In the genomic region with DNA sequence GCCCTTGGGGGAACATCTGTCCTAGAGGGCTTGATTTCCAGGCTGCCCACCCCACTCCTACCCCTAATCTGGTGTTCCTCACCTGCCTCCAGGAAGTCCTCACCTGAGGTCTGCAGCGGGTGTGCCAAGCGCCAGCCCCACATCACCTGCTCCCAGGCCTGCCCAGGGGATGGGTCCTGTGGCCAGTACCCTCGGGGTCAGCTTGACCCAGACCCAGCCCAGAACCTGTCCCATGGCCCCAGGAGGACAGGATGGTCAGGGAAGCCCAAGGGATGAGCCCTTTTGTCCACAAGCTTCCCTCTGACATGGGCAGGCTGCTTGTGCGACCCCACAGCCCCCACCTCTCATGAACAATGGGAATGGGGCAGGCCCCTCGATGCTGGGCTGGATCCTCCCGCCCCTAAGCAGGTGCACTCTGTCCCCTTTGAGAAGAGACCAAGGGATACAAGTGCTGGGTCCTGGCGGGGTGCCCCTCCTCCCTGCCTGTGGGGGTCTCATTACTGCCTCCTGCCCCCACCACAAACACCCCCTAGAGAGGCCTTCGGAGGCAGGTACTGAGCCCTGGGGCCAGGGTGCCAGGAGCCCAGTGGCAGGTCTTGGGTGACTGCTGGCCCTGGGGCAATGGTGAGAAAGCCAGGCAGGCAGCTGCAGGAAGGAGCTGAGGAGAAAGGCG, we compare ENCODE assay signal across 23 cellular contexts. TPM values are rescaled to one million over a fixed set of nuclear protein-coding genes. Genes with fewer than 3 reads are reported as not detected.
"Had no signal": no experiment of that assay in that cellular context is flagged by ENCODE, and none has a peak within 500 bp of the region (broad histone marks: within the 10 kb centered on the region; RNA-seq: fewer than 3 reads in every experiment).

No MANE protein-coding gene starts in this region.

- H3K27ac ChIP-seq: esophagus squamous epithelium, gastroesophageal sphincter, left lung, parathyroid adenoma, SK-N-MC, stomach, suprapubic skin, transverse colon had no signal

- H3K9me3 ChIP-seq: esophagus squamous epithelium, gastroesophageal sphincter, left lung, stomach, suprapubic skin, transverse colon had no signal

- H3K4me3 ChIP-seq: esophagus squamous epithelium, gastroesophageal sphincter, left lung, SK-N-MC, stomach, suprapubic skin, transverse colon had no signal

- H3K27me3 ChIP-seq: esophagus squamous epithelium, gastroesophageal sphincter, left lung, stomach, suprapubic skin, transverse colon had no signal

- ATAC-seq: activated T-cell treated with anti-CD3 and anti-CD28 coated beads, Interleukin-2, amount 50 U/mL, for 4 hours; gastroesophageal sphincter; left lung; natural killer cell treated with Interleukin-12 subunit alpha and Interleukin-12 subunit beta and Interleukin-15 and Interleukin-18, amount 100 ng/mL, for 72 hours had no signal

- H3K36me3 Mint-ChIP-seq: natural killer cell treated with Interleukin-12 subunit alpha and Interleukin-12 subunit beta and Interleukin-15 and Interleukin-18, amount 100 ng/mL, for 72 hours had no signal

- H3K4me1 Mint-ChIP-seq: endodermal cell had no signal

- H3K36me3 ChIP-seq: transverse colon had no signal

- DNase-seq: activated CD4-positive, CD25-positive, alpha-beta regulatory T cell treated with anti-CD3 and anti-CD28 coated beads, Interleukin-2, amount 50 U/mL, for 72 hours; activated CD8-positive, alpha-beta memory T cell treated with anti-CD3 and anti-CD28 coated beads, Interleukin-2, amount 50 U/mL, for 48 hours; activated effector memory CD4-positive, alpha-beta T cell treated with Interleukin-2 at 50 U/mL for 16 hours; activated naive CD4-positive, alpha-beta T cell treated with anti-CD3 and anti-CD28 coated beads for 36 hours; activated naive CD8-positive, alpha-beta T cell treated with anti-CD3 and anti-CD28 coated beads, Interleukin-2, amount 10 ng/mL, durations not matched to agents 7 days and 5 days; activated T-cell treated with anti-CD3 and anti-CD28 coated beads, Interleukin-2, amount 50 U/mL, for 4 hours; amniotic stem cell; cerebellar nuclear complex; cortex of kidney; endodermal cell; esophagus squamous epithelium; stimulated activated CD4-positive, alpha-beta T cell treated with anti-CD3 and anti-CD28 coated beads, Interleukin-4, amount 100 ng/mL, for 24 hours; stomach; T-helper 2 cell; transverse colon had no signal

- H3K27me3 Mint-ChIP-seq: activated naive CD8-positive, alpha-beta T cell treated with anti-CD3 and anti-CD28 coated beads, Interleukin-2, amount 10 ng/mL, durations not matched to agents 7 days and 5 days; memory B cell; natural killer cell treated with Interleukin-12 subunit alpha and Interleukin-12 subunit beta and Interleukin-15 and Interleukin-18, amount 100 ng/mL, for 72 hours had no signal

- H2AFZ ChIP-seq: parathyroid adenoma had no signal

- H3K9me3 Mint-ChIP-seq: activated naive CD4-positive, alpha-beta T cell treated with anti-CD3 and anti-CD28 coated beads for 36 hours; activated naive CD8-positive, alpha-beta T cell treated with anti-CD3 and anti-CD28 coated beads, Interleukin-2, amount 10 ng/mL, durations not matched to agents 7 days and 5 days; activated T-cell treated with anti-CD3 and anti-CD28 coated beads, Interleukin-2, amount 50 U/mL, for 4 hours; endodermal cell; memory B cell; natural killer cell treated with Interleukin-12 subunit alpha and Interleukin-12 subunit beta and Interleukin-15 and Interleukin-18, amount 100 ng/mL, for 72 hours had no signal

- H3K4me3 Mint-ChIP-seq: activated naive CD8-positive, alpha-beta T cell treated with anti-CD3 and anti-CD28 coated beads, Interleukin-2, amount 10 ng/mL, durations not matched to agents 7 days and 5 days; endodermal cell; memory B cell; natural killer cell treated with Interleukin-12 subunit alpha and Interleukin-12 subunit beta and Interleukin-15 and Interleukin-18, amount 100 ng/mL, for 72 hours had no signal

- H3K4me1 ChIP-seq: parathyroid adenoma had no signal

- H3K27ac Mint-ChIP-seq: activated naive CD4-positive, alpha-beta T cell treated with anti-CD3 and anti-CD28 coated beads for 36 hours; activated naive CD8-positive, alpha-beta T cell treated with anti-CD3 and anti-CD28 coated beads, Interleukin-2, amount 10 ng/mL, durations not matched to agents 7 days and 5 days; endodermal cell; memory B cell; natural killer cell treated with Interleukin-12 subunit alpha and Interleukin-12 subunit beta and Interleukin-15 and Interleukin-18, amount 100 ng/mL, for 72 hours had no signal

RNA-seq across cellular contexts. Expression of gene MMP23B, which starts 13.4 kb away (rescaled TPM):
- polyA plus RNA-seq: keratinocyte had no signal
